Comparison of ENCODE assay signal across 9 cellular contexts in the genomic region with DNA sequence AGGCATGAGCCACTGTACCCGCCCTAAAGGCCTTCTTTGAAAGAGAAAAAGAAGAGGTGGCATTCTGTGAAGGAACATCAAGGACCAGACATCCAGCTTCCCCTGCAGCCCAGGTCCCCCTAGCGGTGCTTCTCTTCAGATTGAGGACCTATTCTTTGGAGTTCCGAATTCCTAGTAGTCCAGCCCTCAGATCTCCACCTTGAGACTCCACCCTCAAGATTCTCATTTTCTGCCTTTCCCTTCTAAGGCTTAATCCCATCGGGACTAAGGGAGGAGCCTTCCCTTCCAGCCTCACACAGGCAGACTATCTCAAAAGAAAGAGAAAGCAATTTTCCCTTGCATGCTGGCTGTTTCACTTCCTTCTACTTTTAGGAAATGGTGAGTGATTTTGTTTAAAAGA. TPM values are rescaled to one million over a fixed set of nuclear protein-coding genes. Genes with fewer than 3 reads are reported as not detected.
DNase-seq lines count a peak whose midpoint lies in the region; ATAC-seq, FAIRE-seq and TF ChIP-seq lines count a peak whose summit lies in the region.
"Had no signal": no experiment of that assay in that cellular context is flagged by ENCODE, and none has a peak within 500 bp of the region (broad histone marks: within the 10 kb centered on the region; RNA-seq: fewer than 3 reads in every experiment).

No MANE protein-coding gene starts in this region.

- no peaks in the 10 kb centered on the region for H3K9me3 ChIP-seq in endodermal cell (ENCODE audit: control insufficient read depth, low read length)

- H3K27me3 ChIP-seq in endodermal cell (ENCODE audit: control insufficient read depth, insufficient read depth, low read length, poor library complexity, severe bottlenecking) = no peaks in the 10 kb centered on the region

- peak; percentile 84 for TF ChIP-seq CTCF in endodermal cell (conservative IDR thresholded peaks at IDR 0.05)

- H3K36me3 Mint-ChIP-seq in endodermal cell (ENCODE audit: low read depth) = no peaks in the 10 kb centered on the region
- peaks cover 1 to 4% of the 10 kb centered on the region in 2 donors for H3K36me3 Mint-ChIP-seq in naive B cell
- no peaks in the 10 kb centered on the region for H3K36me3 Mint-ChIP-seq in activated T-helper 2 cell treated with anti-CD3 and anti-CD28 coated beads, Interferon-gamma antibody, Interleukin-2, Interleukin-4, amounts not matched to agents 10 μg/mL and 5 μg/mL and 100 μg/mL, durations not matched to agents 14 hours and 24 hours and 36 hours (ENCODE audit: low read depth)

- no peak overlapping the region for H3K4me3 ChIP-seq in endodermal cell (ENCODE audit: low read length)

- WGBS in endodermal cell (ENCODE audit: insufficient coverage in 1 of 2, insufficient read length in 1 of 2), 2 experiments = 46 to 50% methylated on average over 4 of the region's 4 CpGs

- H3K9me3 Mint-ChIP-seq in endodermal cell (no peaks in the 10 kb centered on the region), naive B cell (peaks cover 0 to under 1% (median 0%) of the 10 kb centered on the region in 7 donors)
- H3K9me3 Mint-ChIP-seq in activated T-helper 2 cell treated with anti-CD3 and anti-CD28 coated beads, Interferon-gamma antibody, Interleukin-2, Interleukin-4, amounts not matched to agents 10 μg/mL and 5 μg/mL and 100 μg/mL, durations not matched to agents 14 hours and 24 hours and 36 hours = no peaks in the 10 kb centered on the region

- H3K27me3 Mint-ChIP-seq in endodermal cell (ENCODE audit: insufficient read depth) (peaks cover 5% of the 10 kb centered on the region), naive B cell (peaks cover under 1 to 49% (median 36%) of the 10 kb centered on the region in 3 donors)
- H3K27me3 Mint-ChIP-seq in activated T-helper 2 cell treated with anti-CD3 and anti-CD28 coated beads, Interferon-gamma antibody, Interleukin-2, Interleukin-4, amounts not matched to agents 10 μg/mL and 5 μg/mL and 100 μg/mL, durations not matched to agents 14 hours and 24 hours and 36 hours (ENCODE audit: low read depth) = peaks cover 9% of the 10 kb centered on the region

- H3K27ac Mint-ChIP-seq in endodermal cell (no peak overlapping the region), naive B cell (peak overlapping the region; percentile 9 to 94 (median 75))
- no peak overlapping the region for H3K27ac Mint-ChIP-seq in activated T-helper 2 cell treated with anti-CD3 and anti-CD28 coated beads, Interferon-gamma antibody, Interleukin-2, Interleukin-4, amounts not matched to agents 10 μg/mL and 5 μg/mL and 100 μg/mL, durations not matched to agents 14 hours and 24 hours and 36 hours

- H3K4me3 Mint-ChIP-seq in endodermal cell (no peak overlapping the region), naive B cell (peak overlapping the region; percentile 73 to 94 (median 89))
- no peak overlapping the region for H3K4me3 Mint-ChIP-seq in activated T-helper 2 cell treated with anti-CD3 and anti-CD28 coated beads, Interferon-gamma antibody, Interleukin-2, Interleukin-4, amounts not matched to agents 10 μg/mL and 5 μg/mL and 100 μg/mL, durations not matched to agents 14 hours and 24 hours and 36 hours (ENCODE audit: low read depth)

- in situ Hi-C loops in Caki2 (cut with HindIII; ENCODE audit: low pct_unique_long_range_greater_than_20kb, low sequenced_read_pairs) = no loop called here

- no peaks in the 10 kb centered on the region for H3K36me3 ChIP-seq in endodermal cell (ENCODE audit: control insufficient read depth, insufficient read depth, low read length)

- no peak for FAIRE-seq in frontal cortex (lab: Jason Lieb, UNC)

- DNase-seq in Caki2 (ENCODE audit: low read depth) (peak; percentile 59), HUDEP-2 (lab: John Stamatoyannopoulos, UW; ENCODE audit: unreplicated experiment in 76 of 76) (peak in 40 of 76 experiments; percentile 3 to 68 (median 28)), UCSD-AML1 (lab: John Stamatoyannopoulos, UW; ENCODE audit: unreplicated experiment) (peak; percentile 30), endodermal cell (peak; percentile 89), naive B cell (peak; percentile 10), frontal cortex (ENCODE audit: low spot score in 2 of 2) (no peak)
- DNase-seq in activated T-helper 2 cell treated with anti-CD3 and anti-CD28 coated beads, Interferon-gamma antibody, Interleukin-2, Interleukin-4, amounts not matched to agents 10 μg/mL and 5 μg/mL and 100 μg/mL, durations not matched to agents 14 hours and 24 hours and 36 hours (ENCODE audit: low spot score) = no peak

- H3K4me1 Mint-ChIP-seq in endodermal cell (peaks cover 4% of the 10 kb centered on the region), naive B cell (peaks cover 11 to 31% (median 15%) of the 10 kb centered on the region in 3 donors)
- peaks cover 1% of the 10 kb centered on the region for H3K4me1 Mint-ChIP-seq in activated T-helper 2 cell treated with anti-CD3 and anti-CD28 coated beads, Interferon-gamma antibody, Interleukin-2, Interleukin-4, amounts not matched to agents 10 μg/mL and 5 μg/mL and 100 μg/mL, durations not matched to agents 14 hours and 24 hours and 36 hours (ENCODE audit: low read depth)

- H3K4me1 ChIP-seq in endodermal cell (ENCODE audit: control insufficient read depth, insufficient read depth, low read length) = no peaks in the 10 kb centered on the region

- peak; percentile 47 to 66 for ATAC-seq in naive B cell (ENCODE audit: low read depth in 2 of 2)
- ATAC-seq in HG03439 (IDR thresholded peaks at IDR 0.05; ENCODE audit: unreplicated experiment) = no peak

- H3K9ac ChIP-seq in endodermal cell (ENCODE audit: extremely low read depth, low read length, poor library complexity, severe bottlenecking) = no peak overlapping the region

- no peak overlapping the region for H3K27ac ChIP-seq in endodermal cell (ENCODE audit: low read depth, low read length)

- intact Hi-C loops in activated T-helper 2 cell treated with anti-CD3 and anti-CD28 coated beads, Interferon-gamma antibody, Interleukin-2, Interleukin-4, amounts not matched to agents 10 μg/mL and 5 μg/mL and 100 μg/mL, durations not matched to agents 14 hours and 24 hours and 36 hours (cut with micrococcal nuclease) = no loop called here

RNA-seq across cellular contexts. Expression of gene MUC22, which starts 32.5 kb away (rescaled TPM):
- not detected in 2 replicates for total RNA-seq in Caki2 (2014; rRNA removed; shearing (Covaris generic); ENCODE audit: low replicate concordance)
- total RNA-seq in endodermal cell (not detected), frontal cortex (not detected)
- not detected for polyA plus RNA-seq in endodermal cell (2013, experiment 1 of 2)
- not detected for polyA plus RNA-seq in endodermal cell (2013, experiment 2 of 2)
- not detected for polyA plus RNA-seq in naive B cell (ENCODE audit: low read depth in 6 of 6)
- not detected in 2 replicates for total RNA-seq in activated T-helper 2 cell treated with anti-CD3 and anti-CD28 coated beads, Interferon-gamma antibody, Interleukin-2, Interleukin-4, amounts not matched to agents 10 μg/mL and 5 μg/mL and 100 μg/mL, durations not matched to agents 14 hours and 24 hours and 36 hours
- total RNA-seq: T-helper 1 cell treated with Interleukin-12 subunit alpha and Interleukin-12 subunit beta and Interleukin-4 antibody, amounts not matched to agents 30 ng/mL and 1 ng/mL, for 36 hours had no signal

RNA-seq across cellular contexts. Expression of gene MUC21, which starts 59.3 kb away (rescaled TPM):
- total RNA-seq in Caki2 (2014; rRNA removed; shearing (Covaris generic); ENCODE audit: low replicate concordance) = not detected in 2 replicates
- total RNA-seq in endodermal cell (not detected), frontal cortex (not detected)
- not detected for polyA plus RNA-seq in endodermal cell (2013, experiment 1 of 2)
- not detected for polyA plus RNA-seq in endodermal cell (2013, experiment 2 of 2)
- not detected for polyA plus RNA-seq in naive B cell (ENCODE audit: low read depth in 6 of 6)
- total RNA-seq in activated T-helper 2 cell treated with anti-CD3 and anti-CD28 coated beads, Interferon-gamma antibody, Interleukin-2, Interleukin-4, amounts not matched to agents 10 μg/mL and 5 μg/mL and 100 μg/mL, durations not matched to agents 14 hours and 24 hours and 36 hours = not detected in 2 replicates
- total RNA-seq: T-helper 1 cell treated with Interleukin-12 subunit alpha and Interleukin-12 subunit beta and Interleukin-4 antibody, amounts not matched to agents 30 ng/mL and 1 ng/mL, for 36 hours had no signal

Comparison
In these comparisons a context has a peak if more than half of its experiments do, and no peak if none do; other contexts are left out.
1. DNase-seq: peak in Caki2 (single experiment), HUDEP-2 (40 of 76), UCSD-AML1 (single experiment), endodermal cell (single experiment) and naive B cell (single experiment); none in activated T-helper 2 cell treated with anti-CD3 and anti-CD28 coated beads, Interferon-gamma antibody, Interleukin-2, Interleukin-4, amounts not matched to agents 10 μg/mL and 5 μg/mL and 100 μg/mL, durations not matched to agents 14 hours and 24 hours and 36 hours (single experiment) and frontal cortex (0 of 2).
2. H3K27ac Mint-ChIP-seq: peak in naive B cell (6 of 6); none in endodermal cell (single experiment) and activated T-helper 2 cell treated with anti-CD3 and anti-CD28 coated beads, Interferon-gamma antibody, Interleukin-2, Interleukin-4, amounts not matched to agents 10 μg/mL and 5 μg/mL and 100 μg/mL, durations not matched to agents 14 hours and 24 hours and 36 hours (single experiment).
3. H3K4me3 Mint-ChIP-seq: peak in naive B cell (8 of 8); none in endodermal cell (single experiment) and activated T-helper 2 cell treated with anti-CD3 and anti-CD28 coated beads, Interferon-gamma antibody, Interleukin-2, Interleukin-4, amounts not matched to agents 10 μg/mL and 5 μg/mL and 100 μg/mL, durations not matched to agents 14 hours and 24 hours and 36 hours (single experiment).